Comparison of ENCODE assay signal across 26 cellular contexts in genomic region chr2:235077046-235077445, GRCh38.
DNase-seq lines count a peak whose midpoint lies in the region; ATAC-seq, FAIRE-seq and TF ChIP-seq lines count a peak whose summit lies in the region.
"Had no signal": no experiment of that assay in that cellular context is flagged by ENCODE, and none has a peak within 500 bp of the region (broad histone marks: within the 10 kb centered on the region; RNA-seq: fewer than 3 reads in every experiment).

No MANE protein-coding gene starts in this region.

- TF ChIP-seq CTCF in AG10803 (conservative IDR thresholded peaks at IDR 0.05; ENCODE audit: low read length) (no peak), astrocyte (IDR thresholded peaks at IDR 0.05; ENCODE audit: insufficient read depth, low read depth, low read length) (no peak), foreskin keratinocyte (conservative IDR thresholded peaks at IDR 0.05) (no peak), right atrium auricular region (IDR thresholded peaks at IDR 0.05) (no peak)

- H3K4me2 ChIP-seq in GM23248 (ENCODE audit: unreplicated experiment) (no peak overlapping the region), astrocyte (ENCODE audit: low read length) (no peak overlapping the region)

- H3K27me3 Mint-ChIP-seq in astrocyte (ENCODE audit: low read depth, unreplicated experiment), result no peaks in the 10 kb centered on the region

- WGBS in GM23248 (ENCODE audit: low coverage in 1 of 2, low lambda C conversion rate in 2 of 2, missing lambda C conversion rate in 2 of 2), 2 experiments, result 39 to 40% methylated on average over 5 of the region's 5 CpGs

- H3K27ac Mint-ChIP-seq in astrocyte (ENCODE audit: unreplicated experiment), result no peak overlapping the region
- H3K27ac Mint-ChIP-seq: CD8-positive, alpha-beta memory T cell had no signal

- H3K4me1 ChIP-seq in GM23248 (ENCODE audit: insufficient read depth), result peaks cover 24% of the 10 kb centered on the region
- no peaks in the 10 kb centered on the region for H3K4me1 ChIP-seq in astrocyte (ENCODE audit: insufficient read depth, low read length)
- H3K4me1 ChIP-seq in foreskin keratinocyte, result no peaks in the 10 kb centered on the region
- H3K4me1 ChIP-seq in right atrium auricular region, result peaks cover 0 to 12% of the 10 kb centered on the region in 2 donors

- H3K27ac ChIP-seq in GM23248 (peak overlapping the region; percentile 24; the same call in 1 of the 2 replicates), astrocyte (ENCODE audit: low read depth, low read length) (no peak overlapping the region), foreskin keratinocyte (no peak overlapping the region), right atrium auricular region (no peak overlapping the region)
- H3K27ac ChIP-seq: C4-2B, SJSA1 had no signal

- H3K9me3 ChIP-seq in GM23248 (ENCODE audit: low read depth), result no peaks in the 10 kb centered on the region
- no peaks in the 10 kb centered on the region for H3K9me3 ChIP-seq in astrocyte (ENCODE audit: insufficient read depth, low read depth, low read length)
- no peaks in the 10 kb centered on the region for H3K9me3 ChIP-seq in right atrium auricular region
- H3K9me3 ChIP-seq: SJSA1 had no signal

- peaks cover 29% of the 10 kb centered on the region for H3F3A ChIP-seq in GM23248 (ENCODE audit: insufficient read depth)

- H3K36me3 Mint-ChIP-seq in astrocyte (ENCODE audit: low read depth, unreplicated experiment), result no peaks in the 10 kb centered on the region
- H3K36me3 Mint-ChIP-seq: CD8-positive, alpha-beta memory T cell had no signal

- H4K20me1 ChIP-seq in GM23248 (ENCODE audit: insufficient read depth) (no peaks in the 10 kb centered on the region), astrocyte (ENCODE audit: insufficient read depth, low read length) (no peaks in the 10 kb centered on the region)

- H2AFZ ChIP-seq in GM23248 (peak overlapping the region; percentile 19; the same call in 1 of the 2 replicates), astrocyte (ENCODE audit: low read depth, low read length) (no peak overlapping the region)

- no peaks in the 10 kb centered on the region for H3K79me2 ChIP-seq in GM23248 (ENCODE audit: insufficient read depth)
- H3K79me2 ChIP-seq in astrocyte (ENCODE audit: insufficient read depth, low read length), result no peaks in the 10 kb centered on the region

- H3K9ac ChIP-seq in GM23248 (no peak overlapping the region), astrocyte (ENCODE audit: low read length) (no peak overlapping the region)

- no peaks in the 10 kb centered on the region for H3K27me3 ChIP-seq in GM23248 (replicated peaks; ENCODE audit: insufficient read depth)
- H3K27me3 ChIP-seq in astrocyte (ENCODE audit: insufficient read depth, low read length), result no peaks in the 10 kb centered on the region
- H3K27me3 ChIP-seq in foreskin keratinocyte, result no peaks in the 10 kb centered on the region
- H3K27me3 ChIP-seq in right atrium auricular region, result no peaks in the 10 kb centered on the region
- H3K27me3 ChIP-seq: SJSA1 had no signal

- H3K4me3 Mint-ChIP-seq in astrocyte (ENCODE audit: unreplicated experiment), result no peak overlapping the region
- H3K4me3 Mint-ChIP-seq: CD8-positive, alpha-beta memory T cell had no signal

- ATAC-seq in foreskin keratinocyte (peak; percentile 16), HG03196 (IDR thresholded peaks at IDR 0.05; ENCODE audit: unreplicated experiment) (no peak)
- ATAC-seq: HCT116, HepG2, PC-3 had no signal

- H3K36me3 ChIP-seq in GM23248 (ENCODE audit: low read depth) (no peaks in the 10 kb centered on the region), astrocyte (ENCODE audit: insufficient read depth, low read length) (no peaks in the 10 kb centered on the region), right atrium auricular region (no peaks in the 10 kb centered on the region)
- H3K36me3 ChIP-seq: SJSA1 had no signal

- DNase-seq in AG10803 (ENCODE audit: low read depth) (peak; percentile 40), GM23248 (peak; percentile 83), astrocyte (ENCODE audit: low read depth) (peak; percentile 48), foreskin keratinocyte (peak in 1 of 2 donors; percentile 22), NCI-H2029 treated with DMSO at 0.1 percent for 48 hours (lab: John Stamatoyannopoulos, UW) (no peak), right atrium auricular region (ENCODE audit: low spot score) (no peak), SKM-1 (lab: John Stamatoyannopoulos, UW; ENCODE audit: unreplicated experiment) (no peak)
- DNase-seq: CD8-positive, alpha-beta memory T cell; DND-41; Karpas-422; NCI-H1105; NCI-H1436 treated with DMSO at 0.1 percent for 48 hours; NCI-H187 treated with DMSO at 0.1 percent for 48 hours; NCI-H2107; NCI-H524; NCI-H82; NK-92 treated with Interleukin-12 subunit alpha and Interleukin-12 subunit beta, amount 100 ng/mL, for 24 hours; PC-3; Right ventricle myocardium superior; RPMI8226; T-helper 1 cell had no signal

- no peaks in the 10 kb centered on the region for H3K9me3 Mint-ChIP-seq in astrocyte (ENCODE audit: unreplicated experiment)
- H3K9me3 Mint-ChIP-seq: CD8-positive, alpha-beta memory T cell had no signal

- in situ Hi-C loops in GM23248 (cut with MboI), result no loop called here

- no peak overlapping the region for H3K4me3 ChIP-seq in AG10803 (ENCODE audit: low read length)
- no peak overlapping the region for H3K4me3 ChIP-seq in GM23248
- H3K4me3 ChIP-seq in astrocyte (ENCODE audit: insufficient read depth, low read depth, low read length), result no peak overlapping the region
- no peak overlapping the region for H3K4me3 ChIP-seq in right atrium auricular region
- H3K4me3 ChIP-seq: SJSA1 had no signal

- no peaks in the 10 kb centered on the region for H3K9me2 ChIP-seq in GM23248 (ENCODE audit: insufficient read depth)

- FAIRE-seq in astrocyte (lab: Jason Lieb, UNC), result peak; percentile 72
- FAIRE-seq: HepG2 had no signal

- H3K4me1 Mint-ChIP-seq in astrocyte (ENCODE audit: low read depth, unreplicated experiment), result peaks cover 8% of the 10 kb centered on the region
- H3K4me1 Mint-ChIP-seq: CD8-positive, alpha-beta memory T cell had no signal

Comparison
In these comparisons a context has a peak if more than half of its experiments do, and no peak if none do; other contexts are left out.
1. DNase-seq: peak in AG10803 (single experiment), GM23248 (single experiment) and astrocyte (single experiment); none in NCI-H2029 treated with DMSO at 0.1 percent for 48 hours (single experiment), right atrium auricular region (single experiment) and SKM-1 (single experiment).